Comparison of ENCODE assay signal across 9 cellular contexts in genomic region chr19:18833141-18833476, GRCh38. TPM values are rescaled to one million over a fixed set of nuclear protein-coding genes. Genes with fewer than 3 reads are reported as not detected.
DNase-seq lines count a peak whose midpoint lies in the region; ATAC-seq and TF ChIP-seq lines count a peak whose summit lies in the region.
"Had no signal": no experiment of that assay in that cellular context is flagged by ENCODE, and none has a peak within 500 bp of the region (broad histone marks: within the 10 kb centered on the region; RNA-seq: fewer than 3 reads in every experiment).

No MANE protein-coding gene starts in this region.

- peak overlapping the region; percentile 90 to 97 (median 94) for H3K27ac ChIP-seq in body of pancreas

- H3K27me3 ChIP-seq in body of pancreas (no peaks in the 10 kb centered on the region), mononuclear cell (ENCODE audit: insufficient read depth, low read length) (peaks cover 3% of the 10 kb centered on the region)

- WGBS in body of pancreas, 2 donors = 0% methylated on average over 5 to 9 of the region's 9 CpGs

- TF ChIP-seq CTCF in body of pancreas (IDR thresholded peaks at IDR 0.05) (no peak), GM20000 (IDR thresholded peaks at IDR 0.05; ENCODE audit: extremely low read depth, missing control alignments) (no peak)

- no peaks in the 10 kb centered on the region for H3K36me3 ChIP-seq in body of pancreas (replicated peaks in 1 of 2; ENCODE audit: insufficient read depth in 1 of 2, low read depth in 2 of 2)

- H3K9me3 ChIP-seq in body of pancreas (no peaks in the 10 kb centered on the region), mononuclear cell (ENCODE audit: low read depth, low read length) (no peaks in the 10 kb centered on the region)

- H3K4me1 ChIP-seq in body of pancreas = peaks cover 50% of the 10 kb centered on the region
- H3K4me1 ChIP-seq in mononuclear cell (ENCODE audit: insufficient read depth, low read length) = peaks cover 49% of the 10 kb centered on the region

- peak in 2 of 3 donors; percentile 36 to 38 for TF ChIP-seq POLR2A in body of pancreas (IDR thresholded peaks at IDR 0.05)

- ATAC-seq in HG03432 (IDR thresholded peaks at IDR 0.05; ENCODE audit: unreplicated experiment) = peak; percentile 1
- ATAC-seq in body of pancreas = no peak
- ATAC-seq in HG03354 (IDR thresholded peaks at IDR 0.05; ENCODE audit: poor library complexity, severe bottlenecking, unreplicated experiment) = no peak
- no peak for ATAC-seq in HG02678 (IDR thresholded peaks at IDR 0.05; ENCODE audit: unreplicated experiment)

- intact Hi-C loops in body of pancreas (cut with DNase I) = no loop called here

- peak; percentile 13 for DNase-seq in AG08396 (ENCODE audit: low spot score)
- DNase-seq in body of pancreas = no peak
- DNase-seq in HPDE6-E6E7 (ENCODE audit: extremely low spot score) = no peak
- no peak for DNase-seq in GM20000 (ENCODE audit: low spot score)

- H3K4me3 ChIP-seq in body of pancreas = peak overlapping the region; percentile 17 to 42
- peak overlapping the region; percentile 69 for H3K4me3 ChIP-seq in mononuclear cell (ENCODE audit: low read length)

RNA-seq across cellular contexts. Expression of gene UPF1, which starts 1.4 kb away (rescaled TPM):
- 10 to 100 TPM; 38.9 to 59.0 TPM for total RNA-seq in body of pancreas
- 66.1 TPM for total RNA-seq in mononuclear cell

RNA-seq across cellular contexts. Expression of gene COMP, which starts 42.0 kb away (rescaled TPM):
- total RNA-seq in body of pancreas (1 to 10 TPM in 1 of 2 donors, under 1 TPM in 1; 0.33 to 6.0 TPM), mononuclear cell (not detected)
- total RNA-seq: lung microvascular endothelial cell had no signal
